Comparison of ENCODE assay signal across 13 cellular contexts in genomic region chr3:20246662-20247061, GRCh38.
A peak's percentile ranks its signal among the peaks of the same experiment; 100 is the strongest.
DNase-seq lines count a peak whose midpoint lies in the region; ATAC-seq and TF ChIP-seq lines count a peak whose summit lies in the region.
"Had no signal": no experiment of that assay in that cellular context is flagged by ENCODE, and none has a peak within 500 bp of the region (broad histone marks: within the 10 kb centered on the region; RNA-seq: fewer than 3 reads in every experiment).

No MANE protein-coding gene starts in this region.

- H3K4me3 ChIP-seq in foreskin fibroblast (ENCODE audit: low read depth in 1 of 2, low read length in 2 of 2): no peak overlapping the region

- DNase-seq in GM13976 (ENCODE audit: low spot score) (peak; percentile 20), foreskin fibroblast (no peak), NCI-H1092 (lab: John Stamatoyannopoulos, UW) (no peak), SK-N-DZ (ENCODE audit: low spot score) (no peak), dedifferentiated amniotic fluid mesenchymal stem cell (ENCODE audit: extremely low spot score) (no peak)
- DNase-seq: activated naive CD8-positive, alpha-beta T cell treated with anti-CD3 and anti-CD28 coated beads, Interleukin-2, amount 10 ng/mL, durations not matched to agents 7 days and 5 days; Caco-2; kidney glomerular epithelial cell; NCI-H2171; OCI-M1 had no signal

- TF ChIP-seq CTCF in GM13976 (IDR thresholded peaks at IDR 0.05; ENCODE audit: borderline replicate concordance, control extremely low read depth, extremely low read depth, insufficient read depth, missing control alignments) (no peak), foreskin fibroblast (IDR thresholded peaks at IDR 0.05; ENCODE audit: low read depth, low read length) (no peak)

- in situ Hi-C loops in GM13976 (cut with MboI; ENCODE audit: low sequenced_read_pairs, unreplicated experiment): no loop called here

- ATAC-seq in GM19395 (IDR thresholded peaks at IDR 0.05; ENCODE audit: unreplicated experiment) (peak; percentile 88), HG02678 (IDR thresholded peaks at IDR 0.05; ENCODE audit: unreplicated experiment) (peak; percentile 79), HG03439 (IDR thresholded peaks at IDR 0.05; ENCODE audit: unreplicated experiment) (peak; percentile 85)
